Comparison of ENCODE assay signal across 1 cellular context in genomic region chr1:207049514-207049913, GRCh38.
TF ChIP-seq lines count a peak whose summit lies in the region.

No MANE protein-coding gene starts in this region.

TF ChIP-seq in GM23338, 12 proteins besides CTCF, POLR2A, EP300 and RAD21 (continued from another document):
- TF ChIP-seq ZNF462 (CRISPR knock-in tag; IDR thresholded peaks at IDR 0.05) (no peak), STAT1 (IDR thresholded peaks at IDR 0.05; ENCODE audit: unreplicated experiment) (no peak), EZH2phosphoT487 (IDR thresholded peaks at IDR 0.05; ENCODE audit: unreplicated experiment) (no peak), NANOG (IDR thresholded peaks at IDR 0.05; ENCODE audit: borderline replicate concordance) (no peak), CREB1 (CRISPR knock-in tag; IDR thresholded peaks at IDR 0.05; ENCODE audit: low read depth) (no peak), JUNB (IDR thresholded peaks at IDR 0.05; ENCODE audit: unreplicated experiment) (no peak), ZNF331 (CRISPR knock-in tag; IDR thresholded peaks at IDR 0.05; ENCODE audit: low read depth) (no peak), POLR2AphosphoS5 (IDR thresholded peaks at IDR 0.05; ENCODE audit: low read depth) (no peak), EZH2 (IDR thresholded peaks at IDR 0.05; ENCODE audit: low read depth, unreplicated experiment) (no peak)
